In genomic region chr20:41411458-41411857, GRCh38 we compare ENCODE assay signal across 1 cellular context.
TF ChIP-seq lines count a peak whose summit lies in the region.

No MANE protein-coding gene starts in this region.

TF ChIP-seq in SK-N-SH treated with all-trans-retinoic acid at 6 μM for 48 hours, 23 proteins besides CTCF, POLR2A, EP300 and RAD21 (continued from another document):
- TF ChIP-seq TSHZ2 (CRISPR knock-in tag; IDR thresholded peaks at IDR 0.05) (no peak), ZC3H10 (CRISPR knock-in tag; IDR thresholded peaks at IDR 0.05) (no peak), PPARA (CRISPR knock-in tag; IDR thresholded peaks at IDR 0.05; ENCODE audit: borderline replicate concordance) (no peak), ZNF70 (CRISPR knock-in tag; IDR thresholded peaks at IDR 0.05) (no peak), CSDC2 (CRISPR knock-in tag; IDR thresholded peaks at IDR 0.05) (no peak), BACH2 (CRISPR knock-in tag; IDR thresholded peaks at IDR 0.05; ENCODE audit: borderline replicate concordance) (no peak), ISL1 (CRISPR knock-in tag; IDR thresholded peaks at IDR 0.05) (no peak), GLIS3 (CRISPR knock-in tag; IDR thresholded peaks at IDR 0.05) (no peak), ESRRG (CRISPR knock-in tag; IDR thresholded peaks at IDR 0.05) (no peak), ZNF565 (CRISPR knock-in tag; conservative IDR thresholded peaks at IDR 0.05; ENCODE audit: low read depth) (no peak), ZFP30 (CRISPR knock-in tag; IDR thresholded peaks at IDR 0.05) (no peak), TOX (CRISPR knock-in tag; IDR thresholded peaks at IDR 0.05; ENCODE audit: borderline replicate concordance) (no peak)
